Comparison of ENCODE assay signal across 8 cellular contexts in genomic region chr18:32091724-32092421, GRCh38. TPM values are rescaled to one million over a fixed set of nuclear protein-coding genes. Genes with fewer than 3 reads are reported as not detected.
DNase-seq lines count a peak whose midpoint lies in the region; ATAC-seq, FAIRE-seq and TF ChIP-seq lines count a peak whose summit lies in the region.

A gene with protein sequence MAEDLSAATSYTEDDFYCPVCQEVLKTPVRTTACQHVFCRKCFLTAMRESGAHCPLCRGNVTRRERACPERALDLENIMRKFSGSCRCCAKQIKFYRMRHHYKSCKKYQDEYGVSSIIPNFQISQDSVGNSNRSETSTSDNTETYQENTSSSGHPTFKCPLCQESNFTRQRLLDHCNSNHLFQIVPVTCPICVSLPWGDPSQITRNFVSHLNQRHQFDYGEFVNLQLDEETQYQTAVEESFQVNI (plus strand): TSS chr18:32091874. CDS start chr18:32092777, 903 bp downstream.

- ATAC-seq in HG02884 (IDR thresholded peaks at IDR 0.05; ENCODE audit: unreplicated experiment) (peak; percentile 54), left ventricle myocardium superior (peak; percentile 80)

- intact Hi-C loops in left ventricle myocardium superior (cut with micrococcal nuclease): no loop called here

- no peaks in the 10 kb centered on the region for H3K9me3 Mint-ChIP-seq in T-helper 1 cell treated with Interleukin-12 subunit alpha and Interleukin-12 subunit beta and Interleukin-4 antibody, amounts not matched to agents 30 μg/mL and 1 μg/mL, for 36 hours

- peak; percentile 38 for DNase-seq in NCI-H1694 (lab: John Stamatoyannopoulos, UW)
- peak; percentile 47 for DNase-seq in amniotic stem cell (lab: John Stamatoyannopoulos, UW)
- DNase-seq in left ventricle myocardium superior: peak; percentile 93
- DNase-seq in pulmonary artery endothelial cell (ENCODE audit: low read depth, low spot score): peak; percentile 57
- DNase-seq in urothelium cell line (ENCODE audit: low spot score): peak; percentile 80

- H3K27ac Mint-ChIP-seq in T-helper 1 cell treated with Interleukin-12 subunit alpha and Interleukin-12 subunit beta and Interleukin-4 antibody, amounts not matched to agents 30 μg/mL and 1 μg/mL, for 36 hours: peak within 1 kb of the TSS; percentile 95

- peak; percentile 70 for TF ChIP-seq POLR2A in GM15510 (IDR thresholded peaks at IDR 0.05; ENCODE audit: borderline replicate concordance, extremely low read depth, insufficient read length)

- H3K27me3 Mint-ChIP-seq in T-helper 1 cell treated with Interleukin-12 subunit alpha and Interleukin-12 subunit beta and Interleukin-4 antibody, amounts not matched to agents 30 μg/mL and 1 μg/mL, for 36 hours (ENCODE audit: low read depth): no peaks in the 10 kb centered on the region

- peaks cover 41% of the 10 kb centered on the region for H3K4me1 Mint-ChIP-seq in T-helper 1 cell treated with Interleukin-12 subunit alpha and Interleukin-12 subunit beta and Interleukin-4 antibody, amounts not matched to agents 30 μg/mL and 1 μg/mL, for 36 hours (ENCODE audit: low read depth)

- H3K4me3 Mint-ChIP-seq in T-helper 1 cell treated with Interleukin-12 subunit alpha and Interleukin-12 subunit beta and Interleukin-4 antibody, amounts not matched to agents 30 μg/mL and 1 μg/mL, for 36 hours: peak within 1 kb of the TSS; percentile 93

- FAIRE-seq in urothelium cell line (lab: Jason Lieb, UNC): no peak

- H3K36me3 Mint-ChIP-seq in T-helper 1 cell treated with Interleukin-12 subunit alpha and Interleukin-12 subunit beta and Interleukin-4 antibody, amounts not matched to agents 30 μg/mL and 1 μg/mL, for 36 hours (ENCODE audit: low read depth): peaks cover 34% of the 10 kb centered on the region

RNA-seq across cellular contexts. Expression of the gene that starts here (rescaled TPM):
- total RNA-seq in left ventricle myocardium superior (10.6 TPM), pulmonary artery endothelial cell (37.1 and 46.1 TPM in 2 replicates)

Comparison
In these comparisons a context has a peak if more than half of its experiments do, and no peak if none do; other contexts are left out.
1. Peak in every context shown above with its lines: DNase-seq and ATAC-seq.
2. DNase-seq: peak in every context shown above with its lines; median percentile 93 in left ventricle myocardium superior; 80 in urothelium cell line; 57 in pulmonary artery endothelial cell; 47 in amniotic stem cell; 38 in NCI-H1694.